Comparison of ENCODE assay signal across 12 cellular contexts in genomic region chr9:84852902-84853301, GRCh38.
"Had no signal": no experiment of that assay in that cellular context is flagged by ENCODE, and none has a peak within 500 bp of the region (broad histone marks: within the 10 kb centered on the region; RNA-seq: fewer than 3 reads in every experiment).

No MANE protein-coding gene starts in this region.

- H3K36me3 ChIP-seq: ovary had no signal

- H3K9me3 ChIP-seq: ovary, testis had no signal

- H3K4me1 ChIP-seq: testis had no signal

- FAIRE-seq: small intestine had no signal

- H3K4me3 Mint-ChIP-seq: activated CD4-positive, alpha-beta memory T cell treated with anti-CD3 and anti-CD28 coated beads, Interleukin-2, amount 10 ng/mL, durations not matched to agents 7 days and 5 days; activated T-cell treated with anti-CD3 and anti-CD28 coated beads, Interleukin-2, amount 50 U/mL, for 72 hours; immature natural killer cell; nephron progenitor cell had no signal

- DNase-seq: activated CD4-positive, alpha-beta memory T cell treated with anti-CD3 and anti-CD28 coated beads, Interleukin-2, amount 10 ng/mL, durations not matched to agents 7 days and 5 days; activated gamma-delta T cell treated with Interleukin-2 at 50 U/mL for 16 hours; activated T-cell treated with anti-CD3 and anti-CD28 coated beads, Interleukin-2, amount 50 U/mL, for 72 hours; central memory CD4-positive, alpha-beta T cell; immature natural killer cell; left colon; nephron progenitor cell; ovary; small intestine; stimulated activated naive CD4-positive, alpha-beta T cell treated with Interleukin-2 at 50 U/mL for 16 hours; testis had no signal

- H3K9me3 Mint-ChIP-seq: activated CD4-positive, alpha-beta memory T cell treated with anti-CD3 and anti-CD28 coated beads, Interleukin-2, amount 10 ng/mL, durations not matched to agents 7 days and 5 days; immature natural killer cell; nephron progenitor cell had no signal

- H3K4me3 ChIP-seq: ovary, testis had no signal

- H3K36me3 Mint-ChIP-seq: immature natural killer cell had no signal

- H3K27me3 ChIP-seq: ovary, testis had no signal

- H3K27ac Mint-ChIP-seq: activated CD4-positive, alpha-beta memory T cell treated with anti-CD3 and anti-CD28 coated beads, Interleukin-2, amount 10 ng/mL, durations not matched to agents 7 days and 5 days; activated T-cell treated with anti-CD3 and anti-CD28 coated beads, Interleukin-2, amount 50 U/mL, for 72 hours; immature natural killer cell; nephron progenitor cell had no signal

- ATAC-seq: activated T-cell treated with anti-CD3 and anti-CD28 coated beads, Interleukin-2, amount 50 U/mL, for 72 hours; left colon had no signal

- H3K4me1 Mint-ChIP-seq: activated CD4-positive, alpha-beta memory T cell treated with anti-CD3 and anti-CD28 coated beads, Interleukin-2, amount 10 ng/mL, durations not matched to agents 7 days and 5 days; immature natural killer cell had no signal

- H3K27ac ChIP-seq: ovary, testis, VCaP had no signal
